9 cellular contexts compared by ENCODE assay signal in the genomic region with DNA sequence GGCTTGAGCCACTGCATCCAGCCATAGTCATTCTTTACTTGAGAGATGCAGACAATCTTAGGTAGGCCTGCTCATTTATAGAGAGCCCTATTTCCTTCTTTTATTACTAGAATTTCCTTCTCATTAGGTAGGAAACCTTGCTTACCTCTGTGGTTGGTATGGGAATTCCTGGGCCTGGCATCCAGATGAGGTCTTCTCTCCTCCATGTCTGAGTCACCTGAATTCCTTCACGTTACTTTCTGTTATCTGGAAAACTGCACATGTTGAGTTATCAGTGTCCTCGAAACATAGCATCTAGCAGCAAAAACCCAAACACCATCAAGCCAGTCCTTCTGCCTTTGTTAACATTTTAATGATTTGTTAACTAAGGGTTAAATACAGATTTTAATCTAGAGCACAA. TPM values are rescaled to one million over a fixed set of nuclear protein-coding genes. Genes with fewer than 3 reads are reported as not detected.
A peak's percentile ranks its signal among the peaks of the same experiment; 100 is the strongest.
DNase-seq lines count a peak whose midpoint lies in the region; ATAC-seq, FAIRE-seq and TF ChIP-seq lines count a peak whose summit lies in the region.
"Had no signal": no experiment of that assay in that cellular context is flagged by ENCODE, and none has a peak within 500 bp of the region (broad histone marks: within the 10 kb centered on the region; RNA-seq: fewer than 3 reads in every experiment).

No MANE protein-coding gene starts in this region.

- no peaks in the 10 kb centered on the region for H3K9me2 ChIP-seq in Karpas-422 (replicated peaks; ENCODE audit: insufficient read depth, low read length)

- H2AFZ ChIP-seq in Karpas-422 (ENCODE audit: low read length) (no peak overlapping the region), K562 (ENCODE audit: low read depth, low read length) (no peak overlapping the region)

- FAIRE-seq in K562 (lab: Jason Lieb, UNC) = no peak
- no peak for FAIRE-seq in GM19239 (lab: Jason Lieb, UNC)
- FAIRE-seq: TTC549 had no signal

- H3K9me1 ChIP-seq in K562 (ENCODE audit: control insufficient read depth, insufficient read depth, low read length) = no peaks in the 10 kb centered on the region

- intact Hi-C loops in K562 (cut with micrococcal nuclease) = loop anchor here (5.0 kb wide), 2 partner anchors 47 to 88 kb away; partner anchors contain the start of gene STAU1

- H3K9ac ChIP-seq in BLaER1 (no peak overlapping the region), Karpas-422 (ENCODE audit: low read length) (peak overlapping the region; percentile 94), K562 (ENCODE audit: insufficient read depth in 1 of 2, low read depth in 2 of 2, low read length in 2 of 2) (no peak overlapping the region)

- H3K79me2 ChIP-seq in Karpas-422 (ENCODE audit: low read length) = peaks cover 77% of the 10 kb centered on the region
- peaks cover 72% of the 10 kb centered on the region for H3K79me2 ChIP-seq in K562 (ENCODE audit: control insufficient read depth, insufficient read depth, low read length)

- TF ChIP-seq EP300 in K562 (IDR thresholded peaks at IDR 0.05; ENCODE audit: low read length) = no peak

- TF ChIP-seq CTCF in K562 (IDR thresholded peaks at IDR 0.05 in 2 of 3, conservative IDR thresholded peaks at IDR 0.05 in 1 of 3; ENCODE audit: insufficient read depth in 2 of 3, low read depth in 1 of 3, low read length in 3 of 3) = no peak

- peak overlapping the region; percentile 82 for H3K4me3 ChIP-seq in BLaER1
- H3K4me3 ChIP-seq in Karpas-422 (ENCODE audit: low read length) = peak overlapping the region; percentile 85; the same call in 1 of the 2 replicates
- no peak overlapping the region; the same call in 1 of the 2 replicates for H3K4me3 ChIP-seq in K562

- TF ChIP-seq POLR2A in K562 (conservative IDR thresholded peaks at IDR 0.05) = no peak

- peak overlapping the region in 7 of 10 donors; percentile 5 to 98 (median 95) for H3K27ac Mint-ChIP-seq in naive thymus-derived CD8-positive, alpha-beta T cell

- in situ Hi-C loops in K562 (cut with MboI) = no loop called here

- H3K9me3 ChIP-seq in BLaER1 (peaks cover 23% of the 10 kb centered on the region), Karpas-422 (ENCODE audit: low read length) (peaks cover 12% of the 10 kb centered on the region), K562 (replicated peaks; ENCODE audit: control insufficient read depth, insufficient read depth, low read depth, low read length) (peaks cover 12% of the 10 kb centered on the region)

- H3K27ac ChIP-seq in BLaER1 (peak overlapping the region; percentile 97; the same call in 1 of the 2 replicates), Karpas-422 (ENCODE audit: low read length) (peak overlapping the region; percentile 93), K562 (ENCODE audit: extremely low read depth, low read depth, low read length) (no peak overlapping the region; the same call in 2 of the 3 replicates)

- H3K36me3 ChIP-seq in BLaER1 (peaks cover 66% of the 10 kb centered on the region), Karpas-422 (ENCODE audit: insufficient read depth, low read length) (peaks cover 59% of the 10 kb centered on the region), K562 (ENCODE audit: control insufficient read depth, insufficient read depth, low read length) (peaks cover 65% of the 10 kb centered on the region)

- DNase-seq in Karpas-422 (no peak), K562 (ENCODE audit: extremely low read depth in 1 of 4, low spot score in 3 of 4) (peak in 1 of 4 experiments; percentile 27), OCI-M2 (lab: John Stamatoyannopoulos, UW; ENCODE audit: unreplicated experiment) (no peak), GF-D8 (lab: John Stamatoyannopoulos, UW) (no peak), GM19239 (ENCODE audit: insufficient read length, low spot score) (no peak)
- DNase-seq in naive thymus-derived CD8-positive, alpha-beta T cell = no peak

- CTCF ChIA-PET in K562 (lab: Yijun Ruan, JAX; ENCODE audit: low intra/inter-chr PET ratio) = no interaction called here

- no peak for TF ChIP-seq RAD21 in K562 (CRISPR knock-in tag; conservative IDR thresholded peaks at IDR 0.05 in 1 of 2, IDR thresholded peaks at IDR 0.05 in 1 of 2)

- H3K4me1 ChIP-seq in BLaER1 = peaks cover 31% of the 10 kb centered on the region
- H3K4me1 ChIP-seq in Karpas-422 (ENCODE audit: low read length) = peaks cover 35% of the 10 kb centered on the region
- peaks cover 9 to 13% of the 10 kb centered on the region in 2 experiments; a peak in 3 of 5 replicates for H3K4me1 ChIP-seq in K562 (replicated peaks in 1 of 2; ENCODE audit: control insufficient read depth in 2 of 2, insufficient read depth in 2 of 2, low read length in 2 of 2)

- POLR2A ChIA-PET in K562 (lab: Yijun Ruan, JAX) = interaction anchor here (1.9 kb wide), 1 partner anchor 11 kb away, joined by 5 read pairs; no protein-coding TSS in a partner anchor
- POLR2A ChIA-PET in naive thymus-derived CD8-positive, alpha-beta T cell (lab: Charles Lee) = interaction anchor here (0.9 to 1.6 kb wide), 3 partner anchors 15 to 44 kb away, joined by 4 to 9 read pairs (median 5); no protein-coding TSS in a partner anchor

- BruUV-seq in K562 (replicated peaks; lab: Mats Ljungman, UMichigan) = TSS peak; percentile 42

- WGBS in K562 (ENCODE audit: insufficient coverage, low coverage, missing lambda C conversion rate) = 36% methylated on average over 2 of the region's 2 CpGs

- H4K20me1 ChIP-seq in BLaER1 (peaks cover 68% of the 10 kb centered on the region), Karpas-422 (ENCODE audit: insufficient read depth, low read depth, low read length) (peaks cover 2% of the 10 kb centered on the region; the same call in 1 of the 2 replicates), K562 (replicated peaks; ENCODE audit: control insufficient read depth, insufficient read depth, low read length) (peaks cover 13% of the 10 kb centered on the region)

- H3K4me2 ChIP-seq in BLaER1 (peak overlapping the region; percentile 98), Karpas-422 (ENCODE audit: low read depth, low read length, poor library complexity, severe bottlenecking) (peak overlapping the region; percentile 90), K562 (ENCODE audit: insufficient read depth, low read length) (peak overlapping the region; percentile 99; the same call in 1 of the 2 replicates)

- H3K36me3 Mint-ChIP-seq in naive thymus-derived CD8-positive, alpha-beta T cell = peaks cover 14 to 74% (median 43%) of the 10 kb centered on the region in 3 donors

- H3K9me3 Mint-ChIP-seq in naive thymus-derived CD8-positive, alpha-beta T cell = peaks cover 0 to 23% (median 6%) of the 10 kb centered on the region in 9 donors

- ATAC-seq in K562 = no peak
- ATAC-seq in naive thymus-derived CD8-positive, alpha-beta T cell = no peak
- ATAC-seq in GM21723 (IDR thresholded peaks at IDR 0.05; ENCODE audit: unreplicated experiment) = no peak

- peak overlapping the region in 8 of 10 donors; percentile 2 to 100 (median 54) for H3K4me3 Mint-ChIP-seq in naive thymus-derived CD8-positive, alpha-beta T cell

- H3K4me1 Mint-ChIP-seq in naive thymus-derived CD8-positive, alpha-beta T cell = peaks cover 32 to 72% (median 66%) of the 10 kb centered on the region in 4 donors

- H3K27me3 Mint-ChIP-seq in naive thymus-derived CD8-positive, alpha-beta T cell = peaks cover 0 to 3% (median 0%) of the 10 kb centered on the region in 5 donors

- H3K27me3 ChIP-seq in BLaER1 (no peaks in the 10 kb centered on the region), Karpas-422 (ENCODE audit: low read length) (no peaks in the 10 kb centered on the region), K562 (ENCODE audit: control insufficient read depth in 2 of 2, insufficient read depth in 2 of 2, low read length in 2 of 2) (no peaks in the 10 kb centered on the region)

RNA-seq across cellular contexts. Expression of gene ZNFX1, which starts 2.2 kb away (rescaled TPM):
- total RNA-seq in Karpas-422 (2014; rRNA removed; shearing (Covaris generic); ENCODE audit: low replicate concordance) = 21.7 and 22.2 TPM in 2 replicates
- total RNA-seq in K562 (2011; cell fraction: chromatin; rRNA removed; ENCODE audit: low replicate concordance) = 34.0 and 34.5 TPM in 2 replicates
- total RNA-seq in K562 (2011; cell fraction: nucleolus; rRNA removed) = 14.8 and 15.7 TPM in 2 replicates
- total RNA-seq in K562 (2011; cell fraction: nucleoplasm; rRNA removed) = 12.4 and 17.1 TPM in 2 replicates
- total RNA-seq in K562 (2014; rRNA removed) (10.3 and 12.4 TPM in 2 replicates), K562 (2014; rRNA removed; fragmentation: Illumina TruSeq; extraction: Trizol) (11.9 and 13.5 TPM in 2 replicates), K562 (2015; rRNA removed; fragmentation: Illumina TruSeq; extraction: Trizol) (12.4 and 13.8 TPM in 2 replicates), K562 (2021) (11.9 and 13.4 TPM in 2 replicates)
- polyA plus RNA-seq in K562 (2011; rRNA removed) (2.5 and 3.8 TPM in 2 replicates), K562 (2014; fragmentation: Illumina TruSeq; extraction: Trizol) (10.4 and 11.6 TPM in 2 replicates), K562 (2014; fragmentation: Nextera tagmentation; extraction: Ambion mirVana) (1 to 10 TPM; 4.4 to 4.9 TPM), K562 (2014; rRNA removed) (7.2 and 7.6 TPM in 2 replicates)
- 3.5 and 4.1 TPM in 2 replicates for polyA plus RNA-seq in K562 (2011; cell fraction: cytosol; rRNA removed)
- 3.0 and 7.0 TPM in 2 replicates for polyA plus RNA-seq in K562 (2011; cell fraction: nucleus; rRNA removed)
- 6.0 and 6.5 TPM in 2 replicates for polyA plus RNA-seq in K562 (2012)
- polyA minus RNA-seq in K562 (2011; rRNA and poly(A)+ RNA removed) = 15.4 and 15.9 TPM in 2 replicates
- polyA minus RNA-seq in K562 (2011; cell fraction: cytosol; rRNA and poly(A)+ RNA removed) = 5.7 and 9.7 TPM in 2 replicates
- polyA minus RNA-seq in K562 (2011; cell fraction: nucleus; rRNA and poly(A)+ RNA removed) = 9.0 and 12.0 TPM in 2 replicates
- 10 to 100 TPM; 56.4 to 57.2 TPM for total RNA-seq in naive thymus-derived CD8-positive, alpha-beta T cell
- 10 to 100 TPM; 28.1 to 45.0 (median 35.8) TPM for polyA plus RNA-seq in naive thymus-derived CD8-positive, alpha-beta T cell

RNA-seq across cellular contexts. Expression of gene DDX27, which starts 56.4 kb away (rescaled TPM):
- 34.5 and 43.7 TPM in 2 replicates for total RNA-seq in Karpas-422 (2014; rRNA removed; shearing (Covaris generic); ENCODE audit: low replicate concordance)
- 54.3 and 76.9 TPM in 2 replicates for total RNA-seq in K562 (2011; cell fraction: chromatin; rRNA removed; ENCODE audit: low replicate concordance)
- 35.1 and 46.4 TPM in 2 replicates for total RNA-seq in K562 (2011; cell fraction: nucleolus; rRNA removed)
- 42.4 and 57.7 TPM in 2 replicates for total RNA-seq in K562 (2011; cell fraction: nucleoplasm; rRNA removed)
- 58.3 and 63.5 TPM in 2 replicates for total RNA-seq in K562 (2014; rRNA removed)
- total RNA-seq in K562 (2014; rRNA removed; fragmentation: Illumina TruSeq; extraction: Trizol) = 55.6 and 61.1 TPM in 2 replicates
- 65.3 and 69.6 TPM in 2 replicates for total RNA-seq in K562 (2015; rRNA removed; fragmentation: Illumina TruSeq; extraction: Trizol)
- 50.9 and 57.0 TPM in 2 replicates for total RNA-seq in K562 (2021)
- polyA plus RNA-seq in K562 (2011; rRNA removed) = 32.0 and 33.6 TPM in 2 replicates
- polyA plus RNA-seq in K562 (2011; cell fraction: cytosol; rRNA removed) = 43.5 and 94.1 TPM in 2 replicates
- 41.4 and 57.1 TPM in 2 replicates for polyA plus RNA-seq in K562 (2011; cell fraction: nucleus; rRNA removed)
- polyA plus RNA-seq in K562 (2012) = 38.4 and 44.4 TPM in 2 replicates
- 77.0 and 79.3 TPM in 2 replicates for polyA plus RNA-seq in K562 (2014; fragmentation: Illumina TruSeq; extraction: Trizol)
- polyA plus RNA-seq in K562 (2014; fragmentation: Nextera tagmentation; extraction: Ambion mirVana) = 10 to 100 TPM; 17.9 to 45.2 TPM
- polyA plus RNA-seq in K562 (2014; rRNA removed) = 57.1 and 63.2 TPM in 2 replicates
- polyA minus RNA-seq in K562 (2011; rRNA and poly(A)+ RNA removed) = 23.1 and 30.6 TPM in 2 replicates
- polyA minus RNA-seq in K562 (2011; cell fraction: cytosol; rRNA and poly(A)+ RNA removed) = 23.5 and 33.1 TPM in 2 replicates
- polyA minus RNA-seq in K562 (2011; cell fraction: nucleus; rRNA and poly(A)+ RNA removed) = 19.5 and 22.4 TPM in 2 replicates
- total RNA-seq in naive thymus-derived CD8-positive, alpha-beta T cell = 10 to 100 TPM; 65.1 to 65.2 TPM
- 10 to 100 TPM; 28.4 to 57.7 (median 37.9) TPM for polyA plus RNA-seq in naive thymus-derived CD8-positive, alpha-beta T cell
